Comparison of ENCODE assay signal across 13 cellular contexts in the genomic region with DNA sequence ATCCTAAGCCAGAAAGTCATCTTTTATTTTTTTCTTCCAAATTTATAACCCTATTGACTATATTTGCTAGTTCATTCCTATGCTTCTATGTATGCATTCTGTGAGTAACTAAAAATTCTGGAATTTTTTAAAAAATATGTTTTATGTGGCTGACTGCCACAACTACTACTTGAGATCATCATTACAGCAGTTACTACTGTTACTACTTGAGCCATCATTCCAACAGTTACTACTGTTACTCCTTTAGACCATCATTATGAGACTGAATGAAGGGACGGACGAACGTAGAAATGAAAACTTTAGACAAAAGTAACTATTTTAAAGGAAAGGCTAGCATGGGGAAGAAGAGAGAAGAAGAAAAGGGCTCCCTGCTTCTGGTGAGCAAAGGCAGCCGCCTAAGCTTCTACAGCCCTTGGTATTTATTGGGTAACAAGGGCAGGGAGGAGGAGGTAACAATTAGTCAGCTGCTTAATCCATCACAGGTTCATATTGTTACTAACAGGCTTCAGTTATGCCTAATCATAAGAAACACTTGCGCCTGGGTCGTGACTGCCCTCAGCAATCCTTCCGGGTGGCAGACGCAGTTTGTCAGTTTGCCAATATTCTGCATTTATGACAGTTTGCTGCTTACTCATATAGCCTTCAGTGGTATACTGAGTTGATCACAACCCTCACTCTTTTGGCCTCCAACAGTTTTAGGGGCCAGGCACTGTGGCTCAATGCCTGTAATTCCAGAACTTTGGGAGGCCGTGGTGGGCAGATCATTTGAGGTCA.
DNase-seq lines count a peak whose midpoint lies in the region; ATAC-seq and TF ChIP-seq lines count a peak whose summit lies in the region.
"Had no signal": no experiment of that assay in that cellular context is flagged by ENCODE, and none has a peak within 500 bp of the region (broad histone marks: within the 10 kb centered on the region; RNA-seq: fewer than 3 reads in every experiment).

No MANE protein-coding gene starts in this region.

- H2AFZ ChIP-seq in PC-3 (ENCODE audit: low read length), result no peak overlapping the region; the same call in 1 of the 2 replicates

- no peaks in the 10 kb centered on the region for H3K27me3 ChIP-seq in PC-3 (ENCODE audit: low read length)

- H3K9me3 ChIP-seq in PC-3 (ENCODE audit: low read length) (no peaks in the 10 kb centered on the region), mucosa of descending colon (no peaks in the 10 kb centered on the region)

- CTCF ChIA-PET in PC-3 (lab: Charles Lee), result no interaction called here

- BruUV-seq in PC-3 (replicated peaks; lab: Mats Ljungman, UMichigan), result no TSS peak

- H3K9ac ChIP-seq in PC-3 (ENCODE audit: low read length), result no peak overlapping the region

- peaks cover 28% of the 10 kb centered on the region for H3K4me1 ChIP-seq in PC-3 (ENCODE audit: insufficient read depth, low read length)
- H3K4me1 ChIP-seq in mucosa of descending colon (ENCODE audit: low read depth), result peaks cover 11% of the 10 kb centered on the region

- no peak overlapping the region for H3K4me3 Mint-ChIP-seq in endothelial cell (ENCODE audit: unreplicated experiment)
- H3K4me3 Mint-ChIP-seq: brain had no signal

- H4K20me1 ChIP-seq in PC-3 (ENCODE audit: low read length), result no peaks in the 10 kb centered on the region

- H3F3A ChIP-seq in PC-3 (ENCODE audit: low read length, unreplicated experiment), result no peaks in the 10 kb centered on the region

- no peaks in the 10 kb centered on the region for H3K36me3 Mint-ChIP-seq in endothelial cell (ENCODE audit: low read depth, unreplicated experiment)
- H3K36me3 Mint-ChIP-seq: brain had no signal

- peaks cover 34% of the 10 kb centered on the region for H3K79me2 ChIP-seq in PC-3 (ENCODE audit: low read length)

- no peaks in the 10 kb centered on the region for H3K36me3 ChIP-seq in PC-3 (ENCODE audit: low read depth, low read length)
- H3K36me3 ChIP-seq in mucosa of descending colon (ENCODE audit: low read depth), result no peaks in the 10 kb centered on the region

- DNase-seq in Daoy (ENCODE audit: low read depth) (peak; percentile 29), PC-3 (peak; percentile 92), endothelial cell (ENCODE audit: low spot score) (no peak), mucosa of descending colon (peak in 2 of 3 donors; percentile 36 to 61), NCI-H2171 (lab: John Stamatoyannopoulos, UW) (no peak), medulla oblongata (ENCODE audit: extremely low spot score) (no peak), SW 1271 (lab: John Stamatoyannopoulos, UW) (no peak), DMS 273 (lab: John Stamatoyannopoulos, UW; ENCODE audit: unreplicated experiment) (no peak)
- DNase-seq: DMS79 treated with DMSO at 0.1 percent for 48 hours; stimulated activated naive CD8-positive, alpha-beta T cell treated with anti-CD3 and anti-CD28 coated beads, Interleukin-15, Interleukin-2, amounts not matched to agents 100 U/mL and 50 U/mL, for 24 hours; T-helper 1 cell had no signal

- intact Hi-C loops in PC-3 (cut with micrococcal nuclease), result no loop called here
- intact Hi-C loops in mucosa of descending colon (cut with DNase I, micrococcal nuclease), result no loop called here

- no peaks in the 10 kb centered on the region for H3K27me3 Mint-ChIP-seq in endothelial cell (ENCODE audit: unreplicated experiment)
- H3K27me3 Mint-ChIP-seq: brain had no signal

- POLR2A ChIA-PET in PC-3 (lab: Charles Lee; ENCODE audit: unreplicated experiment), result interaction anchor here (0.5 kb wide), 1 partner anchor 1143 kb away, joined by 3 read pairs; no protein-coding TSS in a partner anchor

- H3K27ac Mint-ChIP-seq in endothelial cell (ENCODE audit: unreplicated experiment), result peak overlapping the region; percentile 58

- peaks cover 25% of the 10 kb centered on the region for H3K4me1 Mint-ChIP-seq in endothelial cell (ENCODE audit: unreplicated experiment)

- H3K27ac ChIP-seq in PC-3 (ENCODE audit: low read length), result peak overlapping the region; percentile 65

- no peaks in the 10 kb centered on the region for H3K9me3 Mint-ChIP-seq in endothelial cell (ENCODE audit: unreplicated experiment)
- H3K9me3 Mint-ChIP-seq: brain had no signal

- H3K4me3 ChIP-seq in PC-3 (ENCODE audit: low read length) (no peak overlapping the region), mucosa of descending colon (no peak overlapping the region)
- H3K4me3 ChIP-seq: GM12878 had no signal

- H3K9me2 ChIP-seq in PC-3 (replicated peaks; ENCODE audit: low read length), result no peaks in the 10 kb centered on the region

- TF ChIP-seq CTCF in PC-3 (conservative IDR thresholded peaks at IDR 0.05; ENCODE audit: low read depth, low read length) (no peak), endothelial cell (IDR thresholded peaks at IDR 0.05; ENCODE audit: unreplicated experiment) (no peak), mucosa of descending colon (IDR thresholded peaks at IDR 0.05) (no peak)

- ATAC-seq in PC-3, result peak; percentile 74
- ATAC-seq in mucosa of descending colon, result peak; percentile 51
- ATAC-seq: GM12878; stimulated activated naive CD8-positive, alpha-beta T cell treated with anti-CD3 and anti-CD28 coated beads, Interleukin-15, Interleukin-2, amounts not matched to agents 100 U/mL and 50 U/mL, for 24 hours had no signal

- H3K4me2 ChIP-seq in PC-3 (ENCODE audit: low read length), result peak overlapping the region; percentile 41

Comparison
In these comparisons a context has a peak if more than half of its experiments do, and no peak if none do; other contexts are left out.
1. DNase-seq: peak in Daoy (single experiment), PC-3 (single experiment) and mucosa of descending colon (2 of 3); none in endothelial cell (single experiment), NCI-H2171 (single experiment), medulla oblongata (single experiment), SW 1271 (0 of 2) and DMS 273 (single experiment).